In genomic region chr18:51098513-51098912, GRCh38 we compare ENCODE assay signal across 2 cellular contexts.
TF ChIP-seq lines count a peak whose summit lies in the region.

No MANE protein-coding gene starts in this region.

TF ChIP-seq in GM12878, 131 proteins besides CTCF, POLR2A, EP300 and RAD21:
- TF ChIP-seq BACH1 (IDR thresholded peaks at IDR 0.05; ENCODE audit: borderline replicate concordance) (peak; percentile 58; the same call in 1 of the 2 replicates), SUPT20H (IDR thresholded peaks at IDR 0.05; ENCODE audit: borderline replicate concordance, control insufficient read depth, low read depth, low read length) (no peak), SMAD5 (IDR thresholded peaks at IDR 0.05; ENCODE audit: low read depth) (no peak)
TF ChIP-seq in GM12878: peak in this region for 1.

TF ChIP-seq in endothelial cell of umbilical vein, 7 proteins besides CTCF, POLR2A, EP300 and RAD21:
- no peak for TF ChIP-seq MAX (IDR thresholded peaks at IDR 0.05; ENCODE audit: insufficient read depth, insufficient read length)
- no peak for TF ChIP-seq JUN (IDR thresholded peaks at IDR 0.05; ENCODE audit: borderline replicate concordance, insufficient read depth, insufficient read length, low read depth)
- TF ChIP-seq MYC (IDR thresholded peaks at IDR 0.05; ENCODE audit: low read depth, low read length), result no peak
- no peak for TF ChIP-seq FOS (IDR thresholded peaks at IDR 0.05; ENCODE audit: borderline replicate concordance, insufficient read depth, low read length)
- no peak for TF ChIP-seq GATA2 (IDR thresholded peaks at IDR 0.05; ENCODE audit: insufficient read depth, insufficient read length, low read depth, low read length)
- no peak for TF ChIP-seq EZH2 (IDR thresholded peaks at IDR 0.05; ENCODE audit: borderline replicate concordance, low read depth, low read length, severe bottlenecking)
- no peak for TF ChIP-seq POLR2AphosphoS5 (IDR thresholded peaks at IDR 0.05; ENCODE audit: insufficient read depth, low read depth, low read length)
